ENCODE assay signal across 1 cellular context in genomic region chr11:8593935-8594909, GRCh38.
TF ChIP-seq lines count a peak whose summit lies in the region.

STK33 (minus strand) TSS chr11:8594228; CDS start chr11:8474905, 119,323 bp downstream.

TF ChIP-seq in HepG2, 621 proteins besides CTCF, POLR2A, EP300 and RAD21 (continued from another document and continues in another):
- TF ChIP-seq ZNF460 (CRISPR knock-in tag; IDR thresholded peaks at IDR 0.05; ENCODE audit: borderline replicate concordance) (no peak), BRD4 (CRISPR knock-in tag; IDR thresholded peaks at IDR 0.05) (peak; percentile 44; the same call in 1 of the 2 replicates), CBX1 (IDR thresholded peaks at IDR 0.05; ENCODE audit: low read depth) (no peak), ARID2 (CRISPR knock-in tag; IDR thresholded peaks at IDR 0.05; ENCODE audit: borderline replicate concordance) (no peak), NCOR1 (IDR thresholded peaks at IDR 0.05; ENCODE audit: borderline replicate concordance, low read length) (no peak), ZNF710 (CRISPR knock-in tag; IDR thresholded peaks at IDR 0.05; ENCODE audit: borderline replicate concordance) (0 out of 2 replicates have a peak, but pooled peaks have one; percentile 27), HHEX (CRISPR knock-in tag; IDR thresholded peaks at IDR 0.05) (no peak), E2F5 (CRISPR knock-in tag; conservative IDR thresholded peaks at IDR 0.05) (peak; percentile 16; the same call in 1 of the 2 replicates), PHF20 (CRISPR knock-in tag; IDR thresholded peaks at IDR 0.05) (peak; percentile 54), PHF8 (CRISPR knock-in tag; IDR thresholded peaks at IDR 0.05) (peak; percentile 85), ZNF180 (CRISPR knock-in tag; IDR thresholded peaks at IDR 0.05; ENCODE audit: borderline replicate concordance, low read depth) (no peak), KDM3A (CRISPR knock-in tag; IDR thresholded peaks at IDR 0.05; ENCODE audit: low read depth) (0 out of 2 replicates have a peak, but pooled peaks have one; percentile 79), ELF3 (CRISPR knock-in tag; IDR thresholded peaks at IDR 0.05) (0 out of 2 replicates have a peak, but pooled peaks have one; percentile 32), ZNF333 (CRISPR knock-in tag; IDR thresholded peaks at IDR 0.05; ENCODE audit: borderline replicate concordance) (0 out of 2 replicates have a peak, but pooled peaks have one; percentile 48), SAP130 (CRISPR knock-in tag; IDR thresholded peaks at IDR 0.05; ENCODE audit: low read depth) (peak; percentile 79), MAF1 (CRISPR knock-in tag; IDR thresholded peaks at IDR 0.05; ENCODE audit: borderline replicate concordance) (no peak), HDAC1 (CRISPR knock-in tag; IDR thresholded peaks at IDR 0.05) (peak; percentile 69), ZFX (CRISPR knock-in tag; IDR thresholded peaks at IDR 0.05; ENCODE audit: low read depth) (peak; percentile 78), TFE3 (CRISPR knock-in tag; IDR thresholded peaks at IDR 0.05) (peak; percentile 67; the same call in 1 of the 2 replicates), RFX1 (IDR thresholded peaks at IDR 0.05) (peak; percentile 83), POLR2AphosphoS5 (IDR thresholded peaks at IDR 0.05; ENCODE audit: low read depth, low read length) (0 out of 2 replicates have a peak, but pooled peaks have one; percentile 28), NCOA1 (CRISPR knock-in tag; IDR thresholded peaks at IDR 0.05) (no peak), KAT7 (CRISPR knock-in tag; IDR thresholded peaks at IDR 0.05; ENCODE audit: borderline replicate concordance) (peak; percentile 63; the same call in 1 of the 2 replicates), HNRNPUL1 (IDR thresholded peaks at IDR 0.05; ENCODE audit: low read depth, low read length) (no peak), CBX2 (IDR thresholded peaks at IDR 0.05; ENCODE audit: low read depth, low read length) (no peak), CBX2 (CRISPR knock-in tag; IDR thresholded peaks at IDR 0.05; ENCODE audit: low read depth) (no peak), ISX (CRISPR knock-in tag; conservative IDR thresholded peaks at IDR 0.05) (no peak), ZFP41 (CRISPR knock-in tag; IDR thresholded peaks at IDR 0.05; ENCODE audit: borderline replicate concordance) (no peak), ZNF574 (CRISPR knock-in tag; IDR thresholded peaks at IDR 0.05) (peak; percentile 66), ZNF335 (CRISPR knock-in tag; IDR thresholded peaks at IDR 0.05) (peak; percentile 98), MTA3 (CRISPR knock-in tag; IDR thresholded peaks at IDR 0.05) (no peak), NFIB (CRISPR knock-in tag; IDR thresholded peaks at IDR 0.05; ENCODE audit: borderline replicate concordance) (no peak), ZFYVE20 (CRISPR knock-in tag; IDR thresholded peaks at IDR 0.05; ENCODE audit: borderline replicate concordance, low read depth) (no peak), YEATS4 (CRISPR knock-in tag; IDR thresholded peaks at IDR 0.05; ENCODE audit: borderline replicate concordance) (peak; percentile 77), HOXA5 (CRISPR knock-in tag; IDR thresholded peaks at IDR 0.05) (no peak), KLF15 (CRISPR knock-in tag; IDR thresholded peaks at IDR 0.05; ENCODE audit: borderline replicate concordance) (no peak), ZNF737 (CRISPR knock-in tag; IDR thresholded peaks at IDR 0.05; ENCODE audit: borderline replicate concordance) (no peak), ZNF790 (CRISPR knock-in tag; IDR thresholded peaks at IDR 0.05; ENCODE audit: borderline replicate concordance) (no peak), ZNF773 (CRISPR knock-in tag; IDR thresholded peaks at IDR 0.05; ENCODE audit: borderline replicate concordance) (no peak), MAFG (CRISPR knock-in tag; IDR thresholded peaks at IDR 0.05) (peak; percentile 43; the same call in 1 of the 2 replicates), FOXO1 (CRISPR knock-in tag; IDR thresholded peaks at IDR 0.05) (peak; percentile 12; the same call in 1 of the 2 replicates), RELA (CRISPR knock-in tag; IDR thresholded peaks at IDR 0.05) (no peak), ZNF569 (CRISPR knock-in tag; IDR thresholded peaks at IDR 0.05; ENCODE audit: borderline replicate concordance) (no peak)
- TF ChIP-seq, protein P1, sequence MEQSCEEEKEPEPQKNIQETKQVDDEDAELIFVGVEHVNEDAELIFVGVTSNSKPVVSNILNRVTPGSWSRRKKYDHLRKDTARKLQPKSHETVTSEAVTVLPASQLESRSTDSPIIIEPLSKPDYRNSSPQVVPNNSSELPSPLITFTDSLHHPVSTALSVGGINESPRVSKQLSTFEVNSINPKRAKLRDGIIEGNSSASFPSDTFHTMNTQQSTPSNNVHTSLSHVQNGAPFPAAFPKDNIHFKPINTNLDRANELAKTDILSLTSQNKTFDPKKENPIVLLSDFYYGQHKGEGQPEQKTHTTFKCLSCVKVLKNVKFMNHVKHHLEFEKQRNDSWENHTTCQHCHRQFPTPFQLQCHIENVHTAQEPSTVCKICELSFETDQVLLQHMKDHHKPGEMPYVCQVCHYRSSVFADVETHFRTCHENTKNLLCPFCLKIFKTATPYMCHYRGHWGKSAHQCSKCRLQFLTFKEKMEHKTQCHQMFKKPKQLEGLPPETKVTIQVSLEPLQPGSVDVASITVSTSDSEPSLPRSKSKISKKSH (CRISPR knock-in tag; IDR thresholded peaks at IDR 0.05; ENCODE audit: borderline replicate concordance): no peak; the same call in 1 of the 2 replicates
- TF ChIP-seq, protein P2, sequence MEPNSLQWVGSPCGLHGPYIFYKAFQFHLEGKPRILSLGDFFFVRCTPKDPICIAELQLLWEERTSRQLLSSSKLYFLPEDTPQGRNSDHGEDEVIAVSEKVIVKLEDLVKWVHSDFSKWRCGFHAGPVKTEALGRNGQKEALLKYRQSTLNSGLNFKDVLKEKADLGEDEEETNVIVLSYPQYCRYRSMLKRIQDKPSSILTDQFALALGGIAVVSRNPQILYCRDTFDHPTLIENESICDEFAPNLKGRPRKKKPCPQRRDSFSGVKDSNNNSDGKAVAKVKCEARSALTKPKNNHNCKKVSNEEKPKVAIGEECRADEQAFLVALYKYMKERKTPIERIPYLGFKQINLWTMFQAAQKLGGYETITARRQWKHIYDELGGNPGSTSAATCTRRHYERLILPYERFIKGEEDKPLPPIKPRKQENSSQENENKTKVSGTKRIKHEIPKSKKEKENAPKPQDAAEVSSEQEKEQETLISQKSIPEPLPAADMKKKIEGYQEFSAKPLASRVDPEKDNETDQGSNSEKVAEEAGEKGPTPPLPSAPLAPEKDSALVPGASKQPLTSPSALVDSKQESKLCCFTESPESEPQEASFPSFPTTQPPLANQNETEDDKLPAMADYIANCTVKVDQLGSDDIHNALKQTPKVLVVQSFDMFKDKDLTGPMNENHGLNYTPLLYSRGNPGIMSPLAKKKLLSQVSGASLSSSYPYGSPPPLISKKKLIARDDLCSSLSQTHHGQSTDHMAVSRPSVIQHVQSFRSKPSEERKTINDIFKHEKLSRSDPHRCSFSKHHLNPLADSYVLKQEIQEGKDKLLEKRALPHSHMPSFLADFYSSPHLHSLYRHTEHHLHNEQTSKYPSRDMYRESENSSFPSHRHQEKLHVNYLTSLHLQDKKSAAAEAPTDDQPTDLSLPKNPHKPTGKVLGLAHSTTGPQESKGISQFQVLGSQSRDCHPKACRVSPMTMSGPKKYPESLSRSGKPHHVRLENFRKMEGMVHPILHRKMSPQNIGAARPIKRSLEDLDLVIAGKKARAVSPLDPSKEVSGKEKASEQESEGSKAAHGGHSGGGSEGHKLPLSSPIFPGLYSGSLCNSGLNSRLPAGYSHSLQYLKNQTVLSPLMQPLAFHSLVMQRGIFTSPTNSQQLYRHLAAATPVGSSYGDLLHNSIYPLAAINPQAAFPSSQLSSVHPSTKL (CRISPR knock-in tag; IDR thresholded peaks at IDR 0.05): 0 out of 2 replicates have a peak, but pooled peaks have one; percentile 25
- TF ChIP-seq, protein P3, sequence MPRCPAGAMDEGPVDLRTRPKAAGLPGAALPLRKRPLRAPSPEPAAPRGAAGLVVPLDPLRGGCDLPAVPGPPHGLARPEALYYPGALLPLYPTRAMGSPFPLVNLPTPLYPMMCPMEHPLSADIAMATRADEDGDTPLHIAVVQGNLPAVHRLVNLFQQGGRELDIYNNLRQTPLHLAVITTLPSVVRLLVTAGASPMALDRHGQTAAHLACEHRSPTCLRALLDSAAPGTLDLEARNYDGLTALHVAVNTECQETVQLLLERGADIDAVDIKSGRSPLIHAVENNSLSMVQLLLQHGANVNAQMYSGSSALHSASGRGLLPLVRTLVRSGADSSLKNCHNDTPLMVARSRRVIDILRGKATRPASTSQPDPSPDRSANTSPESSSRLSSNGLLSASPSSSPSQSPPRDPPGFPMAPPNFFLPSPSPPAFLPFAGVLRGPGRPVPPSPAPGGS (CRISPR knock-in tag; IDR thresholded peaks at IDR 0.05): 0 out of 2 replicates have a peak, but pooled peaks have one; percentile 24
- TF ChIP-seq, protein P4, sequence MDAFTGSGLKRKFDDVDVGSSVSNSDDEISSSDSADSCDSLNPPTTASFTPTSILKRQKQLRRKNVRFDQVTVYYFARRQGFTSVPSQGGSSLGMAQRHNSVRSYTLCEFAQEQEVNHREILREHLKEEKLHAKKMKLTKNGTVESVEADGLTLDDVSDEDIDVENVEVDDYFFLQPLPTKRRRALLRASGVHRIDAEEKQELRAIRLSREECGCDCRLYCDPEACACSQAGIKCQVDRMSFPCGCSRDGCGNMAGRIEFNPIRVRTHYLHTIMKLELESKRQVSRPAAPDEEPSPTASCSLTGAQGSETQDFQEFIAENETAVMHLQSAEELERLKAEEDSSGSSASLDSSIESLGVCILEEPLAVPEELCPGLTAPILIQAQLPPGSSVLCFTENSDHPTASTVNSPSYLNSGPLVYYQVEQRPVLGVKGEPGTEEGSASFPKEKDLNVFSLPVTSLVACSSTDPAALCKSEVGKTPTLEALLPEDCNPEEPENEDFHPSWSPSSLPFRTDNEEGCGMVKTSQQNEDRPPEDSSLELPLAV (CRISPR knock-in tag; conservative IDR thresholded peaks at IDR 0.05; ENCODE audit: low read depth): no peak
